ENCODE assay signal across 27 cellular contexts in genomic region chr1:41488599-41488905, GRCh38. TPM values are rescaled to one million over a fixed set of nuclear protein-coding genes. Genes with fewer than 3 reads are reported as not detected.
"Had no signal": no experiment of that assay in that cellular context is flagged by ENCODE, and none has a peak within 500 bp of the region (broad histone marks: within the 10 kb centered on the region; RNA-seq: fewer than 3 reads in every experiment).

No MANE protein-coding gene starts in this region.

- H3K36me3 ChIP-seq: brain microvascular endothelial cell, colonic mucosa, vagina had no signal

- DNase-seq: activated CD4-positive, alpha-beta T cell treated with anti-CD3 and anti-CD28 coated beads, Interleukin-2, amount 10 ng/mL, durations not matched to agents 7 days and 5 days; activated CD8-positive, alpha-beta T cell treated with anti-CD3 and anti-CD28 coated beads, Interleukin-2, amount 10 ng/mL, durations not matched to agents 7 days and 5 days; activated gamma-delta T cell; activated naive CD4-positive, alpha-beta T cell treated with anti-CD3 and anti-CD28 coated beads, Interleukin-2, amount 50 U/mL, for 16 hours; activated naive CD8-positive, alpha-beta T cell treated with anti-CD3 and anti-CD28 coated beads, Interleukin-2, amount 50 U/mL, for 24 hours; brain microvascular endothelial cell; colonic mucosa; dorsolateral prefrontal cortex; effector memory CD8-positive, alpha-beta T cell; foreskin melanocyte; hypothalamus; occipital lobe; stimulated activated CD4-positive, alpha-beta T cell treated with anti-CD3 and anti-CD28 coated beads, Interleukin-2, amount 100 ng/mL, for 48 hours; stimulated activated CD8-positive, alpha-beta memory T cell treated with anti-CD3 and anti-CD28 coated beads, Interleukin-4, amount 100 ng/mL, for 48 hours; stimulated activated naive B cell treated with anti-CD40 and anti-IgM and Interleukin-4, amounts not matched to agents 10 μg/mL and 1 μg/mL and 100 μg/mL, for 72 hours; T-cell; trophoblast cell had no signal

- H3K27ac ChIP-seq: brain microvascular endothelial cell, colonic mucosa, dorsolateral prefrontal cortex, vagina, VCaP had no signal

- H3K27me3 ChIP-seq: brain microvascular endothelial cell, colonic mucosa, dorsolateral prefrontal cortex, vagina had no signal

- H3K9me3 ChIP-seq: colonic mucosa, vagina had no signal

- ATAC-seq: activated CD4-positive, CD25-positive, alpha-beta regulatory T cell treated with anti-CD3 and anti-CD28 coated beads, Interleukin-2, amount 50 U/mL, for 24 hours; activated CD8-positive, alpha-beta T cell treated with anti-CD3 and anti-CD28 coated beads, Interleukin-2, amount 10 ng/mL, durations not matched to agents 7 days and 5 days; activated naive CD8-positive, alpha-beta T cell treated with anti-CD3 and anti-CD28 coated beads, Interleukin-2, amount 50 U/mL, for 24 hours; effector memory CD8-positive, alpha-beta T cell; esophagus mucosa; natural killer cell treated with Interleukin-12 subunit alpha and Interleukin-12 subunit beta and Interleukin-15 and Interleukin-18, amount 100 ng/mL, for 72 hours; stimulated activated naive B cell treated with anti-CD40 and anti-IgM and Interleukin-4, amounts not matched to agents 10 μg/mL and 1 μg/mL and 100 μg/mL, for 72 hours; T-cell had no signal

- H3K4me3 ChIP-seq: colonic mucosa, dorsolateral prefrontal cortex, vagina had no signal

- FAIRE-seq: endothelial cell of umbilical vein, islet of Langerhans had no signal

RNA-seq across cellular contexts. Expression of gene EDN2, which starts 4.1 kb away (rescaled TPM):
- total RNA-seq: activated CD4-positive, alpha-beta T cell treated with anti-CD3 and anti-CD28 coated beads, Interleukin-2, amount 10 ng/mL, durations not matched to agents 7 days and 5 days; activated CD8-positive, alpha-beta T cell treated with anti-CD3 and anti-CD28 coated beads, Interleukin-2, amount 10 ng/mL, durations not matched to agents 7 days and 5 days; activated T-helper 1 cell treated with anti-CD3 and anti-CD28 coated beads, Interleukin-12 subunit alpha, Interleukin-12 subunit beta, Interleukin-2, Interleukin-4 antibody, amounts not matched to agents 30 ng/mL and 10 ng/mL and 1 ng/mL, durations not matched to agents 14 hours and 24 hours and 36 hours; endothelial cell of umbilical vein; mesenteric fat pad; natural killer cell treated with Interleukin-12 subunit alpha and Interleukin-12 subunit beta and Interleukin-15 and Interleukin-18, amount 100 ng/mL, for 72 hours; occipital lobe; T-cell; temporal lobe had no signal
- polyA plus RNA-seq: endothelial cell of umbilical vein had no signal
